In genomic region chr19:1605236-1606137, GRCh38 we compare ENCODE assay signal across 8 cellular contexts.
DNase-seq lines count a peak whose midpoint lies in the region; ATAC-seq lines count a peak whose summit lies in the region.

TSS of gene UQCR11 (minus strand) at chr19:1605462. CDS start at chr19:1605409, 53 bp downstream.

- peak; percentile 100 for DNase-seq in AG20443 (ENCODE audit: low spot score)
- peak; percentile 97 for DNase-seq in NCI-H446 treated with DMSO at 0.1 percent for 48 hours (lab: John Stamatoyannopoulos, UW)
- DNase-seq in cerebellar cortex (ENCODE audit: low spot score): peak; percentile 98
- peak; percentile 97 for DNase-seq in islet precursor cell
- peak; percentile 89 to 91 (median 90) for DNase-seq in stimulated activated CD4-positive, alpha-beta T cell treated with anti-CD3 and anti-CD28 coated beads, Interleukin-12 subunit alpha, Interleukin-12 subunit beta, amount 100 ng/mL, for 48 hours (ENCODE audit: low read depth in 2 of 3, low spot score in 1 of 3)

- peak; percentile 87 for ATAC-seq in GM19035 (IDR thresholded peaks at IDR 0.05; ENCODE audit: unreplicated experiment)
- ATAC-seq in HG03354 (IDR thresholded peaks at IDR 0.05; ENCODE audit: poor library complexity, severe bottlenecking, unreplicated experiment): peak; percentile 93
- peak; percentile 88 to 90 for ATAC-seq in activated CD4-positive, CD25-positive, alpha-beta regulatory T cell treated with anti-CD3 and anti-CD28 coated beads, Interleukin-2, amount 50 U/mL, for 24 hours

Comparison
In these comparisons a context has a peak if more than half of its experiments do, and no peak if none do; other contexts are left out.
1. Peak in every context shown above with its lines: DNase-seq and ATAC-seq.